In the genomic region with DNA sequence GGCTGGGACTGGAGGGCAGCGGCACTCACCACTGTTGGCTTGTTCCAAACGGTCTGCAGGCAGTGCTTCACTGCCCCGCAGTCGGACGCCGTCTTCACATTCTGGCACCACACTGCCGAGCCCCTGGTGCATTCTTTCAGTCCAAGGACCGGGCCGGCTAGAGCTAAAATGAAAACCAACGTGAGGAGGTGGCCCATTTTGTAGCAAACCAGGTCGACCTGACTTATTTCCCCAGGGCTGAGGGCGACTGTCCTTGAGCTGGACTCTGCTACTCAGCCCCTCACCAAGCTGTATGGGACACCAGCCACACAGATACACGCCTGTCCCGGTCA, we compare ENCODE assay signal across 15 cellular contexts.
"Had no signal": no experiment of that assay in that cellular context is flagged by ENCODE, and none has a peak within 500 bp of the region (broad histone marks: within the 10 kb centered on the region; RNA-seq: fewer than 3 reads in every experiment).

No MANE protein-coding gene starts in this region.

- H3K9me3 Mint-ChIP-seq: activated T-helper 17 cell treated with anti-CD3 and anti-CD28 coated beads, Interleukin-2, amount 50 U/mL, for 72 hours; naive B cell; stimulated activated memory B cell treated with anti-CD40 and anti-IgM and Interleukin-4, amounts not matched to agents 10 μg/mL and 1 μg/mL and 100 μg/mL, for 72 hours; T-cell had no signal

- H3K4me3 Mint-ChIP-seq: activated T-helper 17 cell treated with anti-CD3 and anti-CD28 coated beads, Interleukin-2, amount 50 U/mL, for 72 hours; T-cell had no signal

- DNase-seq: activated CD4-positive, CD25-positive, alpha-beta regulatory T cell treated with anti-CD3 and anti-CD28 coated beads, Interleukin-2, amount 50 U/mL, for 72 hours; activated naive CD4-positive, alpha-beta T cell treated with Interleukin-2 at 50 U/mL for 16 hours; cortex of kidney; effector CD8-positive, alpha-beta T cell; foreskin melanocyte; lower lobe of right lung; naive B cell; pancreas; stimulated activated CD4-positive, alpha-beta T cell treated with anti-CD3 and anti-CD28 coated beads, Interleukin-12 subunit alpha, Interleukin-12 subunit beta, amount 100 ng/mL, for 4 hours; T-cell; T1000; transverse colon had no signal

- H3K27ac ChIP-seq: lower lobe of right lung, pancreas, transverse colon had no signal

- ATAC-seq: activated T-helper 17 cell treated with anti-CD3 and anti-CD28 coated beads, Interleukin-2, amount 50 U/mL, for 72 hours; lower lobe of right lung; pancreas; stimulated activated memory B cell treated with anti-CD40 and anti-IgM and Interleukin-4, amounts not matched to agents 10 μg/mL and 1 μg/mL and 100 μg/mL, for 72 hours; T-cell had no signal

- H3K27ac Mint-ChIP-seq: T-cell had no signal

- H3K9me3 ChIP-seq: lower lobe of right lung, pancreas, transverse colon had no signal

- H3K27me3 Mint-ChIP-seq: activated T-helper 17 cell treated with anti-CD3 and anti-CD28 coated beads, Interleukin-2, amount 50 U/mL, for 72 hours; naive B cell; stimulated activated memory B cell treated with anti-CD40 and anti-IgM and Interleukin-4, amounts not matched to agents 10 μg/mL and 1 μg/mL and 100 μg/mL, for 72 hours; T-cell had no signal

- H3K27me3 ChIP-seq: cardiac muscle cell, pancreas, transverse colon had no signal

- H3K4me3 ChIP-seq: cardiac muscle cell, lower lobe of right lung, pancreas, transverse colon had no signal
